ENCODE assay signal across 2 cellular contexts in the genomic region with DNA sequence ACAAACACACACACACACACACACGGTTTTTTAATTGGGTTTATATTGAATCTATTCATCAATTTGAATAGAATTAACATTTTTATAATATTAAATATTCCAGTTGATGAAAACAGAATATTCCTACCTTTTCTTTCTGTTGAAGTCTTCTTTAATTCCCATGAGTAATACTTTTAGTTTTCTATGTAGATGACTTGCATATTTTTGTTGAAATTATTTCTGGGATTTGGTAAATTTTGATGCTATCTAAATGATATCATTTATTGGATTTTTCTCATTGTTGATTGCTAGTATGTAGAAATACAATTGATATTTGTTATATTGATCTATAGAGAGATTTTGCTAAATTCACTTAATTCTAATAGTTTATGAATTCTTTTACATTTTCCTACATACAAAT.
TF ChIP-seq lines count a peak whose summit lies in the region.

No MANE protein-coding gene starts in this region.

TF ChIP-seq in IMR-90, 13 proteins besides CTCF, POLR2A, EP300 and RAD21:
- TF ChIP-seq NFE2L2 (IDR thresholded peaks at IDR 0.05; ENCODE audit: low read depth, low read length) (peak; percentile 47; the same call in 1 of the 2 replicates), BHLHE40 (IDR thresholded peaks at IDR 0.05; ENCODE audit: low read depth, low read length) (no peak)

TF ChIP-seq in K562, 482 proteins besides CTCF, POLR2A, EP300 and RAD21:
- TF ChIP-seq MAFK (IDR thresholded peaks at IDR 0.05; ENCODE audit: low read length) (no peak), ZNF224 (CRISPR knock-in tag; IDR thresholded peaks at IDR 0.05) (no peak), ZNF316 (IDR thresholded peaks at IDR 0.05) (peak; percentile 43; the same call in 1 of the 2 replicates), FIP1L1 (IDR thresholded peaks at IDR 0.05; ENCODE audit: low read depth, low read length, poor library complexity, severe bottlenecking) (no peak), MAFG (tag; conservative IDR thresholded peaks at IDR 0.05) (peak; percentile 64), ETS2 (tag; IDR thresholded peaks at IDR 0.05; ENCODE audit: borderline replicate concordance, poor library complexity, severe bottlenecking) (no peak), HNRNPH1 (optimal IDR thresholded peaks at IDR 0.05; ENCODE audit: low read depth, low read length) (no peak), SAFB (IDR thresholded peaks at IDR 0.05; ENCODE audit: borderline replicate concordance, low read depth, low read length) (no peak)
- TF ChIP-seq, protein P1, sequence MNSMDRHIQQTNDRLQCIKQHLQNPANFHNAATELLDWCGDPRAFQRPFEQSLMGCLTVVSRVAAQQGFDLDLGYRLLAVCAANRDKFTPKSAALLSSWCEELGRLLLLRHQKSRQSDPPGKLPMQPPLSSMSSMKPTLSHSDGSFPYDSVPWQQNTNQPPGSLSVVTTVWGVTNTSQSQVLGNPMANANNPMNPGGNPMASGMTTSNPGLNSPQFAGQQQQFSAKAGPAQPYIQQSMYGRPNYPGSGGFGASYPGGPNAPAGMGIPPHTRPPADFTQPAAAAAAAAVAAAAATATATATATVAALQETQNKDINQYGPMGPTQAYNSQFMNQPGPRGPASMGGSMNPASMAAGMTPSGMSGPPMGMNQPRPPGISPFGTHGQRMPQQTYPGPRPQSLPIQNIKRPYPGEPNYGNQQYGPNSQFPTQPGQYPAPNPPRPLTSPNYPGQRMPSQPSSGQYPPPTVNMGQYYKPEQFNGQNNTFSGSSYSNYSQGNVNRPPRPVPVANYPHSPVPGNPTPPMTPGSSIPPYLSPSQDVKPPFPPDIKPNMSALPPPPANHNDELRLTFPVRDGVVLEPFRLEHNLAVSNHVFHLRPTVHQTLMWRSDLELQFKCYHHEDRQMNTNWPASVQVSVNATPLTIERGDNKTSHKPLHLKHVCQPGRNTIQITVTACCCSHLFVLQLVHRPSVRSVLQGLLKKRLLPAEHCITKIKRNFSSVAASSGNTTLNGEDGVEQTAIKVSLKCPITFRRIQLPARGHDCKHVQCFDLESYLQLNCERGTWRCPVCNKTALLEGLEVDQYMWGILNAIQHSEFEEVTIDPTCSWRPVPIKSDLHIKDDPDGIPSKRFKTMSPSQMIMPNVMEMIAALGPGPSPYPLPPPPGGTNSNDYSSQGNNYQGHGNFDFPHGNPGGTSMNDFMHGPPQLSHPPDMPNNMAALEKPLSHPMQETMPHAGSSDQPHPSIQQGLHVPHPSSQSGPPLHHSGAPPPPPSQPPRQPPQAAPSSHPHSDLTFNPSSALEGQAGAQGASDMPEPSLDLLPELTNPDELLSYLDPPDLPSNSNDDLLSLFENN (IDR thresholded peaks at IDR 0.05; ENCODE audit: low read depth in 2 of 2, low read length in 2 of 2), result no peak
TF ChIP-seq in K562: peak in this region for 2.
